ENCODE assay signal across 9 cellular contexts in the genomic region with DNA sequence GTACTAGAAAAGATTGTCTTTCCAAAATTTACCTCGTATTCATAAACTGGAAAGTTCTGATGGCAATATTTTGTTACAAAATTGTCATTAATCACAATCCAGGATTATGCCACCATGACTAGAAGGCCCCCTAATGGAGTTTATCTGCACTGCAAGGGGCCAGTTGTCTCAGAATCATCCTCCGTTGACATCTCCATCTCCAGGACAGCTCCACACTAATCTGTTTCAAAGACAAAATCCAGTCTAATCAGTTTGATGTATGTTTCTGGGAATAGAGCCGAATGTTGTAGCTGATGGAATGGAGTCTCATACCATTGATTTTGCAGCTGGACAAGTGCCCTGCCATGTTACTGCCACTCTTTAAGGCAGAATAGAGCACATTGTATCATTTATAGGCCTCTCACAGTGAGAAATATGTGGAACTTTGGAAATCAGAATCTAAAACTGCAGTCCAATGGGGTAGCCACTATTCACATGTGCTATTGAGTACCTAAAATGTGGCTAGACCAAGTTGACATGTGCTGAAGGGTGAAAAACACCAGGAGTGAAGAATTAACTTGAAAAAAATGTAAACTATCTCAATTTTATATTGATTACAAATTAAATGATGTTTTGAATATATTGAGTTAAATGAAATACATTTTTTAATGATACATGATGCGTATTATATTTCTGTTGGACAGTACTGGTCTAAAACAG. TPM values are rescaled to one million over a fixed set of nuclear protein-coding genes. Genes with fewer than 3 reads are reported as not detected.
DNase-seq lines count a peak whose midpoint lies in the region; ATAC-seq, FAIRE-seq and TF ChIP-seq lines count a peak whose summit lies in the region.
"Had no signal": no experiment of that assay in that cellular context is flagged by ENCODE, and none has a peak within 500 bp of the region (broad histone marks: within the 10 kb centered on the region; RNA-seq: fewer than 3 reads in every experiment).

No MANE protein-coding gene starts in this region.

- whole genome bisulfite sequencing in spleen, 5 donors: 72 to 83% (median 75%) methylated on average over 4 of the region's 4 CpGs

- FAIRE-seq in endothelial cell of umbilical vein (lab: Jason Lieb, UNC): no peak

- dilution Hi-C loops in endothelial cell of umbilical vein (cut with MboI; ENCODE audit: extremely low pct_ligation_motif_present, low sequenced_read_pairs): no loop called here

- no peak for TF ChIP-seq POLR2A in endothelial cell of umbilical vein (IDR thresholded peaks at IDR 0.05; ENCODE audit: low read depth, low read length)
- TF ChIP-seq POLR2A in spleen (IDR thresholded peaks at IDR 0.05): no peak

- POLR2A ChIA-PET in endothelial cell of umbilical vein (lab: Charles Lee): no interaction called here

- H3K9ac ChIP-seq in endothelial cell of umbilical vein (replicated peaks; ENCODE audit: extremely low read depth, insufficient read depth, low read length): no peak overlapping the region
- H3K9ac ChIP-seq: BLaER1 treated with 17β-estradiol and CSF1 and Interleukin-3, amounts not matched to agents 10 nM and 100 nM had no signal

- DNase-seq in NCI-H82 (lab: John Stamatoyannopoulos, UW): peak; percentile 65
- no peak for DNase-seq in NCI-H82 treated with DMSO at 0.1 percent for 48 hours (lab: John Stamatoyannopoulos, UW; ENCODE audit: unreplicated experiment)
- peak; percentile 34 for DNase-seq in OCI-M1 (lab: John Stamatoyannopoulos, UW)
- DNase-seq in endothelial cell of umbilical vein (ENCODE audit: low read depth, low spot score): peak; percentile 21
- DNase-seq in spleen: no peak
- no peak for DNase-seq in 8988T
- DNase-seq in SW480 (ENCODE audit: low spot score): no peak
- no peak for DNase-seq in left lobe of liver (ENCODE audit: low spot score)

- no peaks in the 10 kb centered on the region for H3K9me1 ChIP-seq in endothelial cell of umbilical vein (replicated peaks; ENCODE audit: control insufficient read depth, extremely low read depth, insufficient read depth, low read length)

- H3K36me3 ChIP-seq in endothelial cell of umbilical vein (ENCODE audit: control insufficient read depth in 2 of 2, extremely low read depth in 1 of 2, insufficient read depth in 2 of 2, low read length in 2 of 2) (no peaks in the 10 kb centered on the region), spleen (peaks cover 0 to 56% (median 4%) of the 10 kb centered on the region in 6 donors)

- ATAC-seq in left lobe of liver: no peak

- CTCF ChIA-PET in endothelial cell of umbilical vein (lab: Charles Lee): interaction anchor here (0.8 to 2.7 kb wide), 13 partner anchors 10 to 300 kb away, joined by 3 to 19 read pairs (median 6); no protein-coding TSS in a partner anchor

- intact Hi-C loops in endothelial cell of umbilical vein (cut with micrococcal nuclease) (no loop called here), spleen (cut with DNase I; ENCODE audit: low total_unique reads) (no loop called here)

- H3K9me3 ChIP-seq in endothelial cell of umbilical vein (replicated peaks; ENCODE audit: control insufficient read depth, insufficient read depth, low read length) (no peaks in the 10 kb centered on the region), spleen (no peaks in the 10 kb centered on the region)

- no peak overlapping the region for H3K27ac ChIP-seq in endothelial cell of umbilical vein (ENCODE audit: insufficient read depth, low read depth, low read length)
- H3K27ac ChIP-seq in spleen: peak overlapping the region in 2 of 8 donors; percentile 19 to 34

- peaks cover 4% of the 10 kb centered on the region for H3K79me2 ChIP-seq in endothelial cell of umbilical vein (ENCODE audit: control insufficient read depth, insufficient read depth, low read length)

- no peaks in the 10 kb centered on the region for H3K27me3 ChIP-seq in endothelial cell of umbilical vein (ENCODE audit: control insufficient read depth in 2 of 2, insufficient read depth in 2 of 2, low read length in 2 of 2)
- no peaks in the 10 kb centered on the region for H3K27me3 ChIP-seq in spleen (replicated peaks in 1 of 7)
- H3K27me3 ChIP-seq: BLaER1 treated with 17β-estradiol and CSF1 and Interleukin-3, amounts not matched to agents 10 nM and 100 nM had no signal

- H3K4me1 ChIP-seq in endothelial cell of umbilical vein (ENCODE audit: control insufficient read depth, extremely low read depth, insufficient read depth, low read length) (peaks cover 27% of the 10 kb centered on the region), spleen (peaks cover 0 to 9% (median 5%) of the 10 kb centered on the region in 6 donors)

- H3K4me3 ChIP-seq in endothelial cell of umbilical vein (replicated peaks in 1 of 3; ENCODE audit: insufficient read depth in 1 of 3, low read depth in 1 of 3, low read length in 3 of 3) (no peak overlapping the region), spleen (no peak overlapping the region)
- H3K4me3 ChIP-seq: BLaER1 treated with 17β-estradiol and CSF1 and Interleukin-3, amounts not matched to agents 10 nM and 100 nM had no signal

- H2AFZ ChIP-seq in endothelial cell of umbilical vein (ENCODE audit: low read depth, low read length): no peak overlapping the region

- peak; percentile 46 to 65 for TF ChIP-seq CTCF in endothelial cell of umbilical vein (IDR thresholded peaks at IDR 0.05; ENCODE audit: extremely low read depth in 1 of 2, insufficient read depth in 1 of 2, low read depth in 1 of 2, low read length in 2 of 2)
- peak in 9 of 11 experiments; percentile 18 to 65 (median 52) for TF ChIP-seq CTCF in spleen (IDR thresholded peaks at IDR 0.05 in 8 of 11, conservative IDR thresholded peaks at IDR 0.05 in 3 of 11)

- no TSS peak for BruUV-seq in endothelial cell of umbilical vein (replicated peaks; lab: Mats Ljungman, UMichigan)

- H3K4me2 ChIP-seq in endothelial cell of umbilical vein (ENCODE audit: insufficient read depth, low read length): no peak overlapping the region
- H3K4me2 ChIP-seq: BLaER1 treated with 17β-estradiol and CSF1 and Interleukin-3, amounts not matched to agents 10 nM and 100 nM had no signal

- no peaks in the 10 kb centered on the region for H4K20me1 ChIP-seq in endothelial cell of umbilical vein (replicated peaks; ENCODE audit: control insufficient read depth, extremely low read depth, insufficient read depth, low read length)

TF ChIP-seq in endothelial cell of umbilical vein, 7 proteins besides CTCF, POLR2A, EP300 and RAD21:
- peak; percentile 30 for TF ChIP-seq POLR2AphosphoS5 (IDR thresholded peaks at IDR 0.05; ENCODE audit: insufficient read depth, low read depth, low read length)
- no peak for TF ChIP-seq EZH2 (IDR thresholded peaks at IDR 0.05; ENCODE audit: borderline replicate concordance, low read depth, low read length, severe bottlenecking)
- TF ChIP-seq GATA2 (IDR thresholded peaks at IDR 0.05; ENCODE audit: insufficient read depth, insufficient read length, low read depth, low read length): no peak
- TF ChIP-seq, protein P1, sequence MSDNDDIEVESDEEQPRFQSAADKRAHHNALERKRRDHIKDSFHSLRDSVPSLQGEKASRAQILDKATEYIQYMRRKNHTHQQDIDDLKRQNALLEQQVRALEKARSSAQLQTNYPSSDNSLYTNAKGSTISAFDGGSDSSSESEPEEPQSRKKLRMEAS (IDR thresholded peaks at IDR 0.05; ENCODE audit: insufficient read depth, insufficient read length): no peak
- TF ChIP-seq JUN (IDR thresholded peaks at IDR 0.05; ENCODE audit: borderline replicate concordance, insufficient read depth, insufficient read length, low read depth): no peak
- no peak for TF ChIP-seq MYC (IDR thresholded peaks at IDR 0.05; ENCODE audit: low read depth, low read length)
- no peak for TF ChIP-seq FOS (IDR thresholded peaks at IDR 0.05; ENCODE audit: borderline replicate concordance, insufficient read depth, low read length)

RNA-seq across cellular contexts. Expression of gene TOMM7, which starts 38.3 kb away (rescaled TPM):
- 185 and 200 TPM in 2 replicates for total RNA-seq in endothelial cell of umbilical vein
- polyA plus RNA-seq in endothelial cell of umbilical vein: 293 and 528 TPM in 2 replicates
- polyA plus RNA-seq in endothelial cell of umbilical vein (2011; cell fraction: cytosol; rRNA removed): 298 and 304 TPM in 2 replicates
- 79.8 and 107 TPM in 2 replicates for polyA plus RNA-seq in endothelial cell of umbilical vein (2011; cell fraction: nucleus; rRNA removed)
- polyA plus RNA-seq in endothelial cell of umbilical vein (2012): 590 and 618 TPM in 2 replicates
- polyA minus RNA-seq in endothelial cell of umbilical vein: 79.6 and 129 TPM in 2 replicates
- polyA minus RNA-seq in endothelial cell of umbilical vein (2011; cell fraction: cytosol; rRNA and poly(A)+ RNA removed): 45.8 TPM
- 14.1 and 20.1 TPM in 2 replicates for polyA minus RNA-seq in endothelial cell of umbilical vein (2011; cell fraction: nucleus; rRNA and poly(A)+ RNA removed)
- 100 to 1,000 TPM in 6 of 7 donors, 10 to 100 TPM in 1; 85.4 to 352 (median 235) TPM for total RNA-seq in spleen
- polyA plus RNA-seq in spleen: 100 to 1,000 TPM; 456 to 524 (median 482) TPM
- total RNA-seq in left lobe of liver: 146 TPM

Comparison
In these comparisons a context has a peak if more than half of its experiments do, and no peak if none do; other contexts are left out.
1. DNase-seq: peak in NCI-H82 (single experiment), OCI-M1 (single experiment) and endothelial cell of umbilical vein (single experiment); none in NCI-H82 treated with DMSO at 0.1 percent for 48 hours (single experiment), spleen (single experiment), 8988T (single experiment), SW480 (single experiment) and left lobe of liver (single experiment).